In genomic region chr16:83068686-83069085, GRCh38 we compare ENCODE assay signal across 13 cellular contexts.
DNase-seq lines count a peak whose midpoint lies in the region; ATAC-seq and TF ChIP-seq lines count a peak whose summit lies in the region.
"Had no signal": no experiment of that assay in that cellular context is flagged by ENCODE, and none has a peak within 500 bp of the region (broad histone marks: within the 10 kb centered on the region; RNA-seq: fewer than 3 reads in every experiment).

No MANE protein-coding gene starts in this region.

- H3K27ac Mint-ChIP-seq in osteocyte (ENCODE audit: unreplicated experiment), result no peak overlapping the region
- H3K27ac Mint-ChIP-seq: activated CD4-positive, alpha-beta T cell treated with anti-CD3 and anti-CD28 coated beads for 36 hours had no signal

- DNase-seq in GM04503 (ENCODE audit: low read depth) (peak; percentile 10), NCI-H1694 treated with DMSO at 0.1 percent for 48 hours (lab: John Stamatoyannopoulos, UW) (peak; percentile 7), epithelial cell of proximal tubule (ENCODE audit: low read depth) (no peak), osteocyte (ENCODE audit: extremely low spot score, unreplicated experiment) (no peak), germinal center (ENCODE audit: low spot score) (no peak), GM13977 (ENCODE audit: low spot score) (no peak)
- no peak for DNase-seq in stimulated activated CD4-positive, alpha-beta T cell treated with anti-CD3 and anti-CD28 coated beads, Interleukin-2, amount 100 ng/mL, for 24 hours
- DNase-seq: activated CD4-positive, alpha-beta T cell treated with anti-CD3 and anti-CD28 coated beads for 36 hours; activated gamma-delta T cell; DND-41; effector CD8-positive, alpha-beta T cell; nucleus accumbens had no signal

- no peaks in the 10 kb centered on the region for H3K36me3 Mint-ChIP-seq in osteocyte (ENCODE audit: unreplicated experiment)

- H3K9me3 Mint-ChIP-seq in osteocyte (ENCODE audit: unreplicated experiment), result peaks cover 5% of the 10 kb centered on the region

- peak; percentile 58 for TF ChIP-seq CTCF in epithelial cell of proximal tubule (conservative IDR thresholded peaks at IDR 0.05; ENCODE audit: low read depth, low read length)
- peak; percentile 61 for TF ChIP-seq CTCF in osteocyte (IDR thresholded peaks at IDR 0.05)
- no peak for TF ChIP-seq CTCF in GM13977 (IDR thresholded peaks at IDR 0.05; ENCODE audit: extremely low read depth, insufficient read depth, missing control alignments)

- no peak overlapping the region for H3K4me3 ChIP-seq in epithelial cell of proximal tubule (ENCODE audit: low read depth, low read length)

- ATAC-seq in activated CD4-positive, CD25-positive, alpha-beta regulatory T cell treated with anti-CD3 and anti-CD28 coated beads, Interleukin-2, amount 50 U/mL, for 24 hours, result no peak
- ATAC-seq: activated CD4-positive, alpha-beta T cell treated with anti-CD3 and anti-CD28 coated beads for 36 hours had no signal

- H3K4me1 Mint-ChIP-seq in osteocyte (ENCODE audit: unreplicated experiment), result peaks cover 23% of the 10 kb centered on the region
- H3K4me1 Mint-ChIP-seq: activated CD4-positive, alpha-beta T cell treated with anti-CD3 and anti-CD28 coated beads for 36 hours had no signal

- no peak overlapping the region for H3K4me3 Mint-ChIP-seq in osteocyte (ENCODE audit: unreplicated experiment)
- H3K4me3 Mint-ChIP-seq: activated CD4-positive, alpha-beta T cell treated with anti-CD3 and anti-CD28 coated beads for 36 hours had no signal

- no peaks in the 10 kb centered on the region for H3K27me3 Mint-ChIP-seq in osteocyte (ENCODE audit: unreplicated experiment)

- in situ Hi-C loops in GM13977 (cut with MboI; ENCODE audit: low pct_unique_long_range_greater_than_20kb, low sequenced_read_pairs, unreplicated experiment), result no loop called here

Comparison
In these comparisons a context has a peak if more than half of its experiments do, and no peak if none do; other contexts are left out.
1. DNase-seq: peak in GM04503 (single experiment) and NCI-H1694 treated with DMSO at 0.1 percent for 48 hours (single experiment); none in epithelial cell of proximal tubule (single experiment), osteocyte (single experiment), germinal center (single experiment), stimulated activated CD4-positive, alpha-beta T cell treated with anti-CD3 and anti-CD28 coated beads, Interleukin-2, amount 100 ng/mL, for 24 hours (0 of 2) and GM13977 (single experiment).